Comparison of ENCODE assay signal across 8 cellular contexts in genomic region chr22:45863981-45864751, GRCh38.
DNase-seq lines count a peak whose midpoint lies in the region; ATAC-seq and TF ChIP-seq lines count a peak whose summit lies in the region.

No MANE protein-coding gene starts in this region.

- intact Hi-C loops in activated CD4-positive, alpha-beta T cell treated with anti-CD3 and anti-CD28 coated beads for 36 hours (cut with DNase I, micrococcal nuclease): loop anchor here (1.0 to 10.0 kb wide), 4 partner anchors 219 to 287 kb away; no protein-coding TSS in a partner anchor
- intact Hi-C loops in colonic mucosa (cut with DNase I): loop anchor here (5.0 to 10.0 kb wide), 2 partner anchors 217 to 289 kb away; no protein-coding TSS in a partner anchor

- no peaks in the 10 kb centered on the region for H3K4me1 ChIP-seq in colonic mucosa
- peaks cover 0 to 14% of the 10 kb centered on the region in 2 donors for H3K4me1 ChIP-seq in lung (ENCODE audit: control insufficient read depth in 2 of 2, insufficient read depth in 2 of 2, low read length in 2 of 2)

- H3K9ac ChIP-seq in colonic mucosa (ENCODE audit: low read depth in 2 of 2, low read length in 2 of 2): no peak overlapping the region

- H3K4me3 ChIP-seq in colonic mucosa (no peak overlapping the region), lung (no peak overlapping the region)

- CTCF ChIA-PET in activated CD4-positive, alpha-beta T cell treated with anti-CD3 and anti-CD28 coated beads for 36 hours (lab: Charles Lee): interaction anchor here (0.5 to 2.6 kb wide), 32 partner anchors 9 to 783 kb away, joined by 3 to 15 read pairs (median 4); no protein-coding TSS in a partner anchor

- POLR2A ChIA-PET in activated CD4-positive, alpha-beta T cell treated with anti-CD3 and anti-CD28 coated beads for 36 hours (lab: Charles Lee): interaction anchor here (0.6 kb wide), 1 partner anchor 247 kb away, joined by 3 read pairs; no protein-coding TSS in a partner anchor

- no peak overlapping the region for H3K27ac Mint-ChIP-seq in activated CD4-positive, alpha-beta T cell treated with anti-CD3 and anti-CD28 coated beads for 36 hours

- H3K4me1 Mint-ChIP-seq in activated CD4-positive, alpha-beta T cell treated with anti-CD3 and anti-CD28 coated beads for 36 hours: peaks cover 10% of the 10 kb centered on the region

- H3K9me3 ChIP-seq in colonic mucosa (no peaks in the 10 kb centered on the region), lung (ENCODE audit: control insufficient read depth in 2 of 2, insufficient read depth in 1 of 2, low read length in 1 of 2) (peaks cover 0 to 6% of the 10 kb centered on the region in 2 donors)

- H3K36me3 ChIP-seq in colonic mucosa: no peaks in the 10 kb centered on the region
- peaks cover 0 to 2% of the 10 kb centered on the region in 2 donors for H3K36me3 ChIP-seq in lung (ENCODE audit: control insufficient read depth in 2 of 2, insufficient read depth in 2 of 2, low read length in 2 of 2)

- H3K9me3 Mint-ChIP-seq in activated CD4-positive, alpha-beta T cell treated with anti-CD3 and anti-CD28 coated beads for 36 hours (ENCODE audit: low read depth): peaks cover 9% of the 10 kb centered on the region

- TF ChIP-seq CTCF in colonic mucosa (IDR thresholded peaks at IDR 0.05): peak; percentile 96
- peak; percentile 73 for TF ChIP-seq CTCF in lung (IDR thresholded peaks at IDR 0.05; ENCODE audit: control extremely low read depth, extremely low read depth)

- ATAC-seq in activated CD4-positive, alpha-beta T cell treated with anti-CD3 and anti-CD28 coated beads for 36 hours: peak; percentile 73
- ATAC-seq in lung (ENCODE audit: insufficient read depth, low FRiP score): peak; percentile 68
- no peak for ATAC-seq in GM21723 (IDR thresholded peaks at IDR 0.05; ENCODE audit: unreplicated experiment)

- H3K27me3 ChIP-seq in colonic mucosa: peaks cover 35% of the 10 kb centered on the region
- no peaks in the 10 kb centered on the region for H3K27me3 ChIP-seq in lung (ENCODE audit: control insufficient read depth, insufficient read depth)

- no peak overlapping the region for H3K4me3 Mint-ChIP-seq in activated CD4-positive, alpha-beta T cell treated with anti-CD3 and anti-CD28 coated beads for 36 hours

- peaks cover 34% of the 10 kb centered on the region for H3K27me3 Mint-ChIP-seq in activated CD4-positive, alpha-beta T cell treated with anti-CD3 and anti-CD28 coated beads for 36 hours

- H3K36me3 Mint-ChIP-seq in activated CD4-positive, alpha-beta T cell treated with anti-CD3 and anti-CD28 coated beads for 36 hours (ENCODE audit: low read depth): peaks cover 2% of the 10 kb centered on the region

- H3K27ac ChIP-seq in colonic mucosa (no peak overlapping the region), lung (ENCODE audit: low read depth in 1 of 2, low read length in 1 of 2) (peak overlapping the region in 1 of 2 donors; percentile 78)

- WGBS in lung, 2 donors: 14 to 21% methylated on average over 19 of the region's 19 CpGs

- peak; percentile 11 for DNase-seq in NK-92 treated with Interleukin-12 subunit alpha and Interleukin-12 subunit beta, amount 100 ng/mL, for 24 hours (lab: John Stamatoyannopoulos, UW)
- no peak for DNase-seq in NK-92 (lab: John Stamatoyannopoulos, UW; ENCODE audit: unreplicated experiment)
- DNase-seq in NCI-H226: peak; percentile 11
- peak; percentile 85 for DNase-seq in activated CD4-positive, alpha-beta T cell treated with anti-CD3 and anti-CD28 coated beads for 36 hours
- peak; percentile 81 for DNase-seq in colonic mucosa
- DNase-seq in lung (ENCODE audit: low spot score): peak; percentile 80
- DNase-seq in stimulated activated CD8-positive, alpha-beta memory T cell treated with anti-CD3 and anti-CD28 coated beads, Interleukin-12 subunit alpha, Interleukin-12 subunit beta, amount 100 ng/mL, for 4 hours (ENCODE audit: low read depth): peak; percentile 39
